Comparison of ENCODE assay signal across 8 cellular contexts in genomic region chr9:127130661-127131538, GRCh38. TPM values are rescaled to one million over a fixed set of nuclear protein-coding genes. Genes with fewer than 3 reads are reported as not detected.
DNase-seq lines count a peak whose midpoint lies in the region; ATAC-seq and TF ChIP-seq lines count a peak whose summit lies in the region.

No MANE protein-coding gene starts in this region.

- no peaks in the 10 kb centered on the region for H4K20me1 ChIP-seq in SK-N-SH (ENCODE audit: insufficient read depth)

- ATAC-seq in sciatic nerve = peak; percentile 75
- ATAC-seq in CD8-positive, alpha-beta T cell = no peak

- POLR2A ChIA-PET in SK-N-SH (lab: Yijun Ruan, JAX) = interaction anchor here (1.2 kb wide), 1 partner anchor 109 kb away, joined by 3 read pairs; no protein-coding TSS in a partner anchor
- POLR2A ChIA-PET in CD4-positive, alpha-beta memory T cell (lab: Charles Lee; ENCODE audit: partially characterized antibody) = interaction anchor here (0.6 kb wide), 1 partner anchor 167 kb away, joined by 4 read pairs; no protein-coding TSS in a partner anchor
- POLR2A ChIA-PET in CD8-positive, alpha-beta T cell (lab: Charles Lee) = no interaction called here
- POLR2A ChIA-PET in activated CD4-positive, alpha-beta memory T cell treated with anti-CD3 and anti-CD28 coated beads, Interleukin-2, amount 10 ng/mL, durations not matched to agents 7 days and 5 days (lab: Charles Lee) = no interaction called here

- CTCF ChIA-PET in SK-N-SH (lab: Yijun Ruan, JAX) = interaction anchor here (0.6 to 2.2 kb wide), 10 partner anchors 9 to 190 kb away, joined by 3 to 10 read pairs (median 3); partner anchors contain the start of gene ANGPTL2
- CTCF ChIA-PET in CD4-positive, alpha-beta memory T cell (lab: Charles Lee; ENCODE audit: partially characterized antibody) = interaction anchor here (1.2 kb wide), 1 partner anchor 145 kb away, joined by 3 read pairs; no protein-coding TSS in a partner anchor
- CTCF ChIA-PET in CD8-positive, alpha-beta T cell (lab: Charles Lee) = interaction anchor here (0.9 to 1.5 kb wide), 2 partner anchors 13 to 39 kb away, joined by 3 read pairs; no protein-coding TSS in a partner anchor
- CTCF ChIA-PET in activated CD4-positive, alpha-beta memory T cell treated with anti-CD3 and anti-CD28 coated beads, Interleukin-2, amount 10 ng/mL, durations not matched to agents 7 days and 5 days (lab: Charles Lee) = no interaction called here

- H3K27ac Mint-ChIP-seq in glutamatergic neuron (ENCODE audit: unreplicated experiment) = peak overlapping the region; percentile 99
- H3K27ac Mint-ChIP-seq in CD4-positive, alpha-beta memory T cell = no peak overlapping the region
- H3K27ac Mint-ChIP-seq in CD8-positive, alpha-beta T cell = no peak overlapping the region
- no peak overlapping the region for H3K27ac Mint-ChIP-seq in activated CD4-positive, alpha-beta memory T cell treated with anti-CD3 and anti-CD28 coated beads, Interleukin-2, amount 10 ng/mL, durations not matched to agents 7 days and 5 days

- peak overlapping the region; percentile 65 for H3K4me3 Mint-ChIP-seq in glutamatergic neuron (ENCODE audit: unreplicated experiment)
- H3K4me3 Mint-ChIP-seq in CD4-positive, alpha-beta memory T cell = no peak overlapping the region
- no peak overlapping the region for H3K4me3 Mint-ChIP-seq in CD8-positive, alpha-beta T cell
- H3K4me3 Mint-ChIP-seq in activated CD4-positive, alpha-beta memory T cell treated with anti-CD3 and anti-CD28 coated beads, Interleukin-2, amount 10 ng/mL, durations not matched to agents 7 days and 5 days = no peak overlapping the region

- no peaks in the 10 kb centered on the region for H3K9me3 ChIP-seq in SK-N-SH
- no peaks in the 10 kb centered on the region for H3K9me3 ChIP-seq in CD4-positive, alpha-beta memory T cell (ENCODE audit: control insufficient read depth in 1 of 2, low read length in 2 of 2)
- no peaks in the 10 kb centered on the region for H3K9me3 ChIP-seq in CD8-positive, alpha-beta T cell (ENCODE audit: low read length)

- TF ChIP-seq CTCF in SK-N-SH (IDR thresholded peaks at IDR 0.05) (no peak), glutamatergic neuron (IDR thresholded peaks at IDR 0.05; ENCODE audit: partially characterized antibody, unreplicated experiment) (no peak)
- TF ChIP-seq CTCF in CD8-positive, alpha-beta T cell (IDR thresholded peaks at IDR 0.05) = no peak

- DNase-seq in H4 (ENCODE audit: low spot score) (peak; percentile 94), SK-N-SH (peak; percentile 71), glutamatergic neuron (peak; percentile 83), sciatic nerve (ENCODE audit: low spot score) (peak; percentile 69)
- DNase-seq in CD4-positive, alpha-beta memory T cell = no peak
- no peak for DNase-seq in stimulated activated CD4-positive, alpha-beta T cell treated with anti-CD3 and anti-CD28 coated beads, Interleukin-2, amount 100 ng/mL, for 24 hours
- DNase-seq in CD8-positive, alpha-beta T cell = no peak
- DNase-seq in activated CD4-positive, alpha-beta memory T cell treated with anti-CD3 and anti-CD28 coated beads, Interleukin-2, amount 10 ng/mL, durations not matched to agents 7 days and 5 days = no peak

- peaks cover 57% of the 10 kb centered on the region for H3K4me1 Mint-ChIP-seq in glutamatergic neuron (ENCODE audit: low read depth, unreplicated experiment)
- no peaks in the 10 kb centered on the region for H3K4me1 Mint-ChIP-seq in CD4-positive, alpha-beta memory T cell
- no peaks in the 10 kb centered on the region for H3K4me1 Mint-ChIP-seq in CD8-positive, alpha-beta T cell (ENCODE audit: low read depth)
- no peaks in the 10 kb centered on the region for H3K4me1 Mint-ChIP-seq in activated CD4-positive, alpha-beta memory T cell treated with anti-CD3 and anti-CD28 coated beads, Interleukin-2, amount 10 ng/mL, durations not matched to agents 7 days and 5 days

- no peak for TF ChIP-seq RAD21 in SK-N-SH (IDR thresholded peaks at IDR 0.05; ENCODE audit: low read length)

- H3K4me1 ChIP-seq in SK-N-SH (ENCODE audit: control insufficient read depth in 1 of 2, insufficient read depth in 2 of 2, low read depth in 1 of 2, low read length in 1 of 2) = peaks cover 14 to 46% of the 10 kb centered on the region in 2 experiments; a peak in 3 of 4 replicates
- no peaks in the 10 kb centered on the region for H3K4me1 ChIP-seq in CD4-positive, alpha-beta memory T cell (ENCODE audit: insufficient read depth, low read length)
- H3K4me1 ChIP-seq in CD8-positive, alpha-beta T cell (ENCODE audit: insufficient read depth, low read length) = no peaks in the 10 kb centered on the region

- TF ChIP-seq EP300 in SK-N-SH (IDR thresholded peaks at IDR 0.05; ENCODE audit: borderline replicate concordance in 1 of 2, low read depth in 1 of 2, low read length in 1 of 2) = peak in 1 of 2 experiments; percentile 62; a peak in 1 of 4 replicates

- no peaks in the 10 kb centered on the region for H3F3A ChIP-seq in SK-N-SH (replicated peaks; ENCODE audit: insufficient read depth)

- no peaks in the 10 kb centered on the region for H3K36me3 ChIP-seq in SK-N-SH (replicated peaks in 1 of 2; ENCODE audit: control insufficient read depth in 1 of 2, insufficient read depth in 2 of 2, low read length in 1 of 2)
- H3K36me3 ChIP-seq in CD4-positive, alpha-beta memory T cell (ENCODE audit: insufficient read depth, low read length) = no peaks in the 10 kb centered on the region
- no peaks in the 10 kb centered on the region for H3K36me3 ChIP-seq in CD8-positive, alpha-beta T cell (ENCODE audit: insufficient read depth, low read length)

- H3K4me2 ChIP-seq in SK-N-SH = no peak overlapping the region; the same call in 1 of the 2 replicates

- H3K9me3 Mint-ChIP-seq in glutamatergic neuron (ENCODE audit: unreplicated experiment) = peaks cover 13% of the 10 kb centered on the region
- H3K9me3 Mint-ChIP-seq in CD4-positive, alpha-beta memory T cell = no peaks in the 10 kb centered on the region
- no peaks in the 10 kb centered on the region for H3K9me3 Mint-ChIP-seq in CD8-positive, alpha-beta T cell
- H3K9me3 Mint-ChIP-seq in activated CD4-positive, alpha-beta memory T cell treated with anti-CD3 and anti-CD28 coated beads, Interleukin-2, amount 10 ng/mL, durations not matched to agents 7 days and 5 days = no peaks in the 10 kb centered on the region

- no peak overlapping the region for H3K9ac ChIP-seq in SK-N-SH

- H3K79me2 ChIP-seq in SK-N-SH (ENCODE audit: insufficient read depth) = no peaks in the 10 kb centered on the region

- no peaks in the 10 kb centered on the region for H3K9me2 ChIP-seq in SK-N-SH

- H3K36me3 Mint-ChIP-seq in glutamatergic neuron (ENCODE audit: unreplicated experiment) = peaks cover 4% of the 10 kb centered on the region
- H3K36me3 Mint-ChIP-seq in CD4-positive, alpha-beta memory T cell = no peaks in the 10 kb centered on the region
- no peaks in the 10 kb centered on the region for H3K36me3 Mint-ChIP-seq in CD8-positive, alpha-beta T cell
- H3K36me3 Mint-ChIP-seq in activated CD4-positive, alpha-beta memory T cell treated with anti-CD3 and anti-CD28 coated beads, Interleukin-2, amount 10 ng/mL, durations not matched to agents 7 days and 5 days (ENCODE audit: low read depth) = no peaks in the 10 kb centered on the region

- no peak overlapping the region for H3K4me3 ChIP-seq in SK-N-SH (ENCODE audit: low read depth in 2 of 2, low read length in 1 of 2)
- H3K4me3 ChIP-seq in CD4-positive, alpha-beta memory T cell (ENCODE audit: low read length in 2 of 2) = no peak overlapping the region
- no peak overlapping the region for H3K4me3 ChIP-seq in CD8-positive, alpha-beta T cell (ENCODE audit: low read depth, low read length)

- intact Hi-C loops in sciatic nerve (cut with DNase I) = no loop called here
- intact Hi-C loops in CD4-positive, alpha-beta memory T cell (cut with micrococcal nuclease) = no loop called here
- intact Hi-C loops in CD8-positive, alpha-beta T cell (cut with DNase I, micrococcal nuclease) = no loop called here

- no peaks in the 10 kb centered on the region for H3K27me3 ChIP-seq in SK-N-SH (ENCODE audit: insufficient read depth)
- H3K27me3 ChIP-seq in CD4-positive, alpha-beta memory T cell (ENCODE audit: insufficient read depth, low read length) = no peaks in the 10 kb centered on the region
- H3K27me3 ChIP-seq in CD8-positive, alpha-beta T cell (ENCODE audit: insufficient read depth, low read length) = no peaks in the 10 kb centered on the region

- H3K27ac ChIP-seq in SK-N-SH (ENCODE audit: low read depth in 2 of 2, low read length in 1 of 2) = peak overlapping the region in 1 of 2 experiments; percentile 58; a peak in 3 of 4 replicates
- H3K27ac ChIP-seq in CD4-positive, alpha-beta memory T cell (ENCODE audit: low read depth, low read length) = no peak overlapping the region
- H3K27ac ChIP-seq in CD8-positive, alpha-beta T cell (ENCODE audit: low read depth, low read length) = no peak overlapping the region

- no peak overlapping the region for H2AFZ ChIP-seq in SK-N-SH (ENCODE audit: low read depth)

- 83% methylated on average over 10 of the region's 10 CpGs for WGBS in SK-N-SH (ENCODE audit: low lambda C conversion rate)

- H3K27me3 Mint-ChIP-seq in glutamatergic neuron (ENCODE audit: unreplicated experiment) = peaks cover 14% of the 10 kb centered on the region
- peaks cover 0 to 2% of the 10 kb centered on the region in 2 donors for H3K27me3 Mint-ChIP-seq in CD4-positive, alpha-beta memory T cell
- peaks cover 9% of the 10 kb centered on the region for H3K27me3 Mint-ChIP-seq in CD8-positive, alpha-beta T cell (ENCODE audit: low read depth)
- H3K27me3 Mint-ChIP-seq in activated CD4-positive, alpha-beta memory T cell treated with anti-CD3 and anti-CD28 coated beads, Interleukin-2, amount 10 ng/mL, durations not matched to agents 7 days and 5 days = peaks cover 16% of the 10 kb centered on the region

TF ChIP-seq in SK-N-SH, 30 proteins besides CTCF, POLR2A, EP300 and RAD21:
- peak; percentile 22 for TF ChIP-seq CHD2 (IDR thresholded peaks at IDR 0.05; ENCODE audit: low read length, partially characterized antibody)
- peak; percentile 42 for TF ChIP-seq MXI1 (IDR thresholded peaks at IDR 0.05; ENCODE audit: low read depth, low read length)
- TF ChIP-seq TCF12 (IDR thresholded peaks at IDR 0.05) = peak; percentile 69
- peak; percentile 36; the same call in 1 of the 2 replicates for TF ChIP-seq RCOR1 (IDR thresholded peaks at IDR 0.05; ENCODE audit: low read length)
- TF ChIP-seq GATA2 (CRISPR knock-in tag; IDR thresholded peaks at IDR 0.05) = no peak

RNA-seq across cellular contexts. Expression of gene ANGPTL2, which starts 8.5 kb away (rescaled TPM):
- total RNA-seq in H4 (2014; rRNA removed; shearing (Covaris generic)) = 8.8 and 13.9 TPM in 2 replicates
- polyA plus RNA-seq in SK-N-SH (2012; rRNA removed) = 11.0 and 12.3 TPM in 2 replicates
- 8.0 and 9.4 TPM in 2 replicates for polyA plus RNA-seq in SK-N-SH (2012; cell fraction: cytosol; rRNA removed)
- 7.5 and 10.3 TPM in 2 replicates for polyA plus RNA-seq in SK-N-SH (2012; cell fraction: nucleus; rRNA removed)
- total RNA-seq in glutamatergic neuron (ENCODE audit: unreplicated experiment) = 55.5 TPM
- total RNA-seq in sciatic nerve = 46.4 TPM
- not detected for total RNA-seq in CD4-positive, alpha-beta memory T cell
- polyA plus RNA-seq in CD4-positive, alpha-beta memory T cell = not detected
- total RNA-seq in CD8-positive, alpha-beta T cell = not detected
- total RNA-seq in activated CD4-positive, alpha-beta memory T cell treated with anti-CD3 and anti-CD28 coated beads, Interleukin-2, amount 10 ng/mL, durations not matched to agents 7 days and 5 days = under 1 TPM in 1 of 2 experiments, not detected in 1; 0.08 TPM

Comparison
In these comparisons a context has a peak if more than half of its experiments do, and no peak if none do; other contexts are left out.
1. DNase-seq: peak in H4 (single experiment), SK-N-SH (single experiment), glutamatergic neuron (single experiment) and sciatic nerve (single experiment); none in CD4-positive, alpha-beta memory T cell (0 of 5), stimulated activated CD4-positive, alpha-beta T cell treated with anti-CD3 and anti-CD28 coated beads, Interleukin-2, amount 100 ng/mL, for 24 hours (0 of 2), CD8-positive, alpha-beta T cell (0 of 7) and activated CD4-positive, alpha-beta memory T cell treated with anti-CD3 and anti-CD28 coated beads, Interleukin-2, amount 10 ng/mL, durations not matched to agents 7 days and 5 days (single experiment).
2. POLR2A ChIA-PET loops: an anchor here in SK-N-SH (1.2 kb wide) and CD4-positive, alpha-beta memory T cell (0.6 kb wide); none called in CD8-positive, alpha-beta T cell and activated CD4-positive, alpha-beta memory T cell treated with anti-CD3 and anti-CD28 coated beads, Interleukin-2, amount 10 ng/mL, durations not matched to agents 7 days and 5 days.